ENCODE assay signal across 21 cellular contexts in genomic region chr2:139293992-139294548, GRCh38.
"Had no signal": no experiment of that assay in that cellular context is flagged by ENCODE, and none has a peak within 500 bp of the region (broad histone marks: within the 10 kb centered on the region; RNA-seq: fewer than 3 reads in every experiment).

No MANE protein-coding gene starts in this region.

- H2AFZ ChIP-seq: hepatocyte, parathyroid adenoma had no signal

- H3K9ac ChIP-seq: parathyroid adenoma had no signal

- H3K4me1 ChIP-seq: lower lobe of right lung, parathyroid adenoma, sigmoid colon, upper lobe of left lung had no signal

- H3K36me3 ChIP-seq: lower lobe of right lung, sigmoid colon, thoracic aorta, upper lobe of left lung had no signal

- H3K27me3 ChIP-seq: hepatocyte, sigmoid colon, upper lobe of left lung had no signal

- H3K27ac ChIP-seq: hepatocyte, lower lobe of right lung, parathyroid adenoma, sigmoid colon, thoracic aorta, upper lobe of left lung, VCaP had no signal

- H3K4me2 ChIP-seq: hepatocyte had no signal

- ATAC-seq: activated naive CD8-positive, alpha-beta T cell treated with anti-CD3 and anti-CD28 coated beads, Interleukin-2, amount 50 U/mL, for 24 hours; effector memory CD8-positive, alpha-beta T cell; left cardiac atrium; lower lobe of right lung; stimulated activated memory B cell treated with anti-CD40 and anti-IgM and Interleukin-4, amounts not matched to agents 10 μg/mL and 1 μg/mL and 100 μg/mL, for 72 hours had no signal

- H3K4me3 ChIP-seq: hepatocyte, lower lobe of right lung, sigmoid colon, thoracic aorta, upper lobe of left lung had no signal

- H3K79me2 ChIP-seq: hepatocyte, parathyroid adenoma had no signal

- H3K9me3 ChIP-seq: lower lobe of right lung, sigmoid colon, thoracic aorta, upper lobe of left lung had no signal

- DNase-seq: activated CD4-positive, CD25-positive, alpha-beta regulatory T cell treated with anti-CD3 and anti-CD28 coated beads, Interleukin-2, amount 50 U/mL, for 72 hours; activated CD8-positive, alpha-beta memory T cell treated with anti-CD3 and anti-CD28 coated beads for 24 hours; activated CD8-positive, alpha-beta memory T cell treated with anti-CD3 and anti-CD28 coated beads, Interleukin-2, amount 50 U/mL, for 48 hours; activated effector memory CD4-positive, alpha-beta T cell treated with Interleukin-2 at 50 U/mL for 16 hours; activated naive CD4-positive, alpha-beta T cell treated with anti-CD3 and anti-CD28 coated beads, Interleukin-2, amount 10 ng/mL, durations not matched to agents 7 days and 5 days; activated naive CD8-positive, alpha-beta T cell treated with anti-CD3 and anti-CD28 coated beads, Interleukin-2, amount 50 U/mL, for 24 hours; activated T-cell treated with anti-CD3 and anti-CD28 coated beads, Interleukin-2, amount 50 U/mL, for 48 hours; anterior cingulate cortex; caudate nucleus; effector memory CD8-positive, alpha-beta T cell; foreskin fibroblast; left cardiac atrium; lower lobe of right lung; sigmoid colon; stimulated activated CD4-positive, alpha-beta T cell treated with anti-CD3 and anti-CD28 coated beads, Interleukin-4, amount 100 ng/mL, for 4 hours; upper lobe of left lung had no signal
